38 cellular contexts compared by ENCODE assay signal in the genomic region with DNA sequence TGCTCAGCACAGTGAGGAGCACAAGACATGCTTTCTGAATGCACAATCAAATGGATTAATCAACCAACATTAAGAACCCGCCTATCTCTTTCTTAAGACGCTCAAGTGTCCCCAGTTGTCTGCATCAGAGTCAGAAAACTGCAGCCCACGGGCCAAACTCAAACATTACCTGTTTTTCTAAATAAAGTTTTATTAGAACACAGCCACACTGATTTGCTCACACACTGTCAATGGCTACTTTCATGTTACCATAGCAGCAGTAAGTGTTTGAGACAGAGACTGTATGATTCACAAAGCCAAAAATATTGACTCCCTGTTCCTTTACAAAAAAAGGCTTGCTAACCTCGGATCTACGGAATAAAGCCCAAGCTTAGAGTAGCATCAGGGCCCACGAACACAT. TPM values are rescaled to one million over a fixed set of nuclear protein-coding genes. Genes with fewer than 3 reads are reported as not detected.
"Had no signal": no experiment of that assay in that cellular context is flagged by ENCODE, and none has a peak within 500 bp of the region (broad histone marks: within the 10 kb centered on the region; RNA-seq: fewer than 3 reads in every experiment).

No MANE protein-coding gene starts in this region.

- H3K27ac ChIP-seq: ascending aorta, cardiac muscle cell, VCaP had no signal

- DNase-seq: activated B cell treated with CpG ODN at 0.5 μM for 24 hours; activated CD4-positive, alpha-beta memory T cell treated with anti-CD3 and anti-CD28 coated beads for 36 hours; activated CD4-positive, alpha-beta T cell treated with anti-CD3 and anti-CD28 coated beads for 4 hours; activated CD4-positive, alpha-beta T cell treated with anti-CD3 and anti-CD28 coated beads, Interleukin-2, amount 10 ng/mL, durations not matched to agents 24 days and 14 days; activated CD4-positive, alpha-beta T cell treated with anti-CD3 and anti-CD28 coated beads, Interleukin-2, amount 50 U/mL, for 1 hour; activated CD4-positive, alpha-beta T cell treated with anti-CD3 and anti-CD28 coated beads, Interleukin-2, amount 50 U/mL, for 4 hours; activated CD4-positive, CD25-positive, alpha-beta regulatory T cell treated with anti-CD3 and anti-CD28 coated beads, Interleukin-2, amount 50 U/mL, for 72 hours; activated CD8-positive, alpha-beta memory T cell treated with anti-CD3 and anti-CD28 coated beads, Interleukin-2, amount 10 ng/mL, durations not matched to agents 7 days and 5 days; activated CD8-positive, alpha-beta memory T cell treated with anti-CD3 and anti-CD28 coated beads, Interleukin-2, amount 50 U/mL, for 48 hours; activated CD8-positive, alpha-beta T cell treated with anti-CD3 and anti-CD28 coated beads for 36 hours; activated effector memory CD4-positive, alpha-beta T cell treated with Interleukin-2 at 50 U/mL for 16 hours; activated gamma-delta T cell; activated naive CD4-positive, alpha-beta T cell treated with anti-CD3 and anti-CD28 coated beads, Interleukin-2, amount 10 ng/mL, durations not matched to agents 7 days and 5 days; activated naive CD4-positive, alpha-beta T cell treated with Interleukin-2 at 50 U/mL for 16 hours; activated naive CD8-positive, alpha-beta T cell treated with anti-CD3 and anti-CD28 coated beads, Interleukin-2, amount 10 ng/mL, durations not matched to agents 7 days and 5 days; activated naive CD8-positive, alpha-beta T cell treated with anti-CD3 and anti-CD28 coated beads, Interleukin-2, amount 50 U/mL, for 24 hours; activated T-cell treated with anti-CD3 and anti-CD28 coated beads, Interleukin-2, amount 50 U/mL, for 24 hours; activated T-cell treated with anti-CD3 and anti-CD28 coated beads, Interleukin-2, amount 50 U/mL, for 48 hours; amygdala; anterior cingulate cortex; caudate nucleus; cerebellar nuclear complex; T-helper 1 cell; T-helper 2 cell; T-helper 9 cell had no signal

- H3K9me3 Mint-ChIP-seq: activated B cell treated with CpG ODN at 0.5 μM for 24 hours; activated CD4-positive, alpha-beta memory T cell treated with anti-CD3 and anti-CD28 coated beads for 36 hours; activated CD4-positive, alpha-beta T cell treated with anti-CD3 and anti-CD28 coated beads, Interleukin-2, amount 10 ng/mL, durations not matched to agents 24 days and 14 days; activated CD8-positive, alpha-beta T cell treated with anti-CD3 and anti-CD28 coated beads for 36 hours; activated naive CD4-positive, alpha-beta T cell treated with anti-CD3 and anti-CD28 coated beads, Interleukin-2, amount 10 ng/mL, durations not matched to agents 7 days and 5 days; activated naive CD4-positive, alpha-beta T cell treated with anti-CD3 and anti-CD28 coated beads, Interleukin-2, amount 50 U/mL, for 24 hours; activated naive CD8-positive, alpha-beta T cell treated with anti-CD3 and anti-CD28 coated beads, Interleukin-2, amount 10 ng/mL, durations not matched to agents 7 days and 5 days; activated naive CD8-positive, alpha-beta T cell treated with anti-CD3 and anti-CD28 coated beads, Interleukin-2, amount 50 U/mL, for 24 hours; activated T-cell treated with anti-CD3 and anti-CD28 coated beads, Interleukin-2, amount 50 U/mL, for 24 hours; activated T-helper 2 cell treated with anti-CD3 and anti-CD28 coated beads, Interferon-gamma antibody, Interleukin-2, Interleukin-4, amounts not matched to agents 10 μg/mL and 5 μg/mL and 100 μg/mL, durations not matched to agents 14 hours and 24 hours and 36 hours; central memory CD8-positive, alpha-beta T cell; T-helper 1 cell treated with Interleukin-12 subunit alpha and Interleukin-12 subunit beta and Interleukin-4 antibody, amounts not matched to agents 30 μg/mL and 1 μg/mL, for 36 hours; T-helper 2 cell treated with Interferon-gamma antibody and Interleukin-4, amounts not matched to agents 5 μg/mL and 100 μg/mL, for 36 hours had no signal

- H3K4me1 Mint-ChIP-seq: activated B cell treated with CpG ODN at 0.5 μM for 24 hours; activated CD4-positive, alpha-beta T cell treated with anti-CD3 and anti-CD28 coated beads, Interleukin-2, amount 10 ng/mL, durations not matched to agents 24 days and 14 days; activated CD8-positive, alpha-beta memory T cell treated with anti-CD3 and anti-CD28 coated beads, Interleukin-2, amount 10 ng/mL, durations not matched to agents 7 days and 5 days; activated naive CD4-positive, alpha-beta T cell treated with anti-CD3 and anti-CD28 coated beads, Interleukin-2, amount 10 ng/mL, durations not matched to agents 7 days and 5 days; activated naive CD4-positive, alpha-beta T cell treated with anti-CD3 and anti-CD28 coated beads, Interleukin-2, amount 50 U/mL, for 24 hours; activated naive CD8-positive, alpha-beta T cell treated with anti-CD3 and anti-CD28 coated beads, Interleukin-2, amount 10 ng/mL, durations not matched to agents 7 days and 5 days; activated naive CD8-positive, alpha-beta T cell treated with anti-CD3 and anti-CD28 coated beads, Interleukin-2, amount 50 U/mL, for 24 hours; central memory CD8-positive, alpha-beta T cell had no signal

- H3K4me1 ChIP-seq: ascending aorta had no signal

- H3K36me3 Mint-ChIP-seq: activated CD4-positive, alpha-beta memory T cell treated with anti-CD3 and anti-CD28 coated beads for 36 hours; activated CD8-positive, alpha-beta memory T cell treated with anti-CD3 and anti-CD28 coated beads, Interleukin-2, amount 10 ng/mL, durations not matched to agents 7 days and 5 days; activated naive CD4-positive, alpha-beta T cell treated with anti-CD3 and anti-CD28 coated beads, Interleukin-2, amount 10 ng/mL, durations not matched to agents 7 days and 5 days; activated naive CD4-positive, alpha-beta T cell treated with anti-CD3 and anti-CD28 coated beads, Interleukin-2, amount 50 U/mL, for 24 hours; activated naive CD8-positive, alpha-beta T cell; activated naive CD8-positive, alpha-beta T cell treated with anti-CD3 and anti-CD28 coated beads, Interleukin-2, amount 10 ng/mL, durations not matched to agents 7 days and 5 days; brain had no signal

- H3K27ac Mint-ChIP-seq: activated B cell treated with CpG ODN at 0.5 μM for 24 hours; activated CD4-positive, alpha-beta memory T cell treated with anti-CD3 and anti-CD28 coated beads for 36 hours; activated CD4-positive, alpha-beta T cell treated with anti-CD3 and anti-CD28 coated beads, Interleukin-2, amount 10 ng/mL, durations not matched to agents 24 days and 14 days; activated CD8-positive, alpha-beta memory T cell treated with anti-CD3 and anti-CD28 coated beads, Interleukin-2, amount 10 ng/mL, durations not matched to agents 7 days and 5 days; activated CD8-positive, alpha-beta T cell treated with anti-CD3 and anti-CD28 coated beads for 36 hours; activated naive CD4-positive, alpha-beta T cell treated with anti-CD3 and anti-CD28 coated beads, Interleukin-2, amount 10 ng/mL, durations not matched to agents 7 days and 5 days; activated naive CD4-positive, alpha-beta T cell treated with anti-CD3 and anti-CD28 coated beads, Interleukin-2, amount 50 U/mL, for 24 hours; activated naive CD8-positive, alpha-beta T cell; activated naive CD8-positive, alpha-beta T cell treated with anti-CD3 and anti-CD28 coated beads, Interleukin-2, amount 10 ng/mL, durations not matched to agents 7 days and 5 days; activated naive CD8-positive, alpha-beta T cell treated with anti-CD3 and anti-CD28 coated beads, Interleukin-2, amount 50 U/mL, for 24 hours; activated T-cell treated with anti-CD3 and anti-CD28 coated beads, Interleukin-2, amount 50 U/mL, for 24 hours; activated T-helper 2 cell treated with anti-CD3 and anti-CD28 coated beads, Interferon-gamma antibody, Interleukin-2, Interleukin-4, amounts not matched to agents 10 μg/mL and 5 μg/mL and 100 μg/mL, durations not matched to agents 14 hours and 24 hours and 36 hours; brain; T-helper 1 cell treated with Interleukin-12 subunit alpha and Interleukin-12 subunit beta and Interleukin-4 antibody, amounts not matched to agents 30 μg/mL and 1 μg/mL, for 36 hours; T-helper 2 cell treated with Interferon-gamma antibody and Interleukin-4, amounts not matched to agents 5 μg/mL and 100 μg/mL, for 36 hours had no signal

- H3K36me3 ChIP-seq: ascending aorta, cardiac muscle cell had no signal

- H3K4me3 ChIP-seq: ascending aorta, cardiac muscle cell had no signal

- H3K27me3 ChIP-seq: ascending aorta, cardiac muscle cell had no signal

- FAIRE-seq: TTC549 had no signal

- H3K9me3 ChIP-seq: ascending aorta had no signal

- H3K27me3 Mint-ChIP-seq: activated CD4-positive, alpha-beta T cell treated with anti-CD3 and anti-CD28 coated beads, Interleukin-2, amount 10 ng/mL, durations not matched to agents 24 days and 14 days; activated CD8-positive, alpha-beta memory T cell treated with anti-CD3 and anti-CD28 coated beads, Interleukin-2, amount 10 ng/mL, durations not matched to agents 7 days and 5 days; activated naive CD8-positive, alpha-beta T cell treated with anti-CD3 and anti-CD28 coated beads, Interleukin-2, amount 10 ng/mL, durations not matched to agents 7 days and 5 days; activated naive CD8-positive, alpha-beta T cell treated with anti-CD3 and anti-CD28 coated beads, Interleukin-2, amount 50 U/mL, for 24 hours had no signal

- H3K4me3 Mint-ChIP-seq: activated B cell treated with CpG ODN at 0.5 μM for 24 hours; activated CD4-positive, alpha-beta memory T cell treated with anti-CD3 and anti-CD28 coated beads for 36 hours; activated CD4-positive, alpha-beta T cell treated with anti-CD3 and anti-CD28 coated beads, Interleukin-2, amount 10 ng/mL, durations not matched to agents 24 days and 14 days; activated CD8-positive, alpha-beta memory T cell treated with anti-CD3 and anti-CD28 coated beads, Interleukin-2, amount 10 ng/mL, durations not matched to agents 7 days and 5 days; activated CD8-positive, alpha-beta T cell treated with anti-CD3 and anti-CD28 coated beads for 36 hours; activated naive CD4-positive, alpha-beta T cell treated with anti-CD3 and anti-CD28 coated beads, Interleukin-2, amount 10 ng/mL, durations not matched to agents 7 days and 5 days; activated naive CD4-positive, alpha-beta T cell treated with anti-CD3 and anti-CD28 coated beads, Interleukin-2, amount 50 U/mL, for 24 hours; activated naive CD8-positive, alpha-beta T cell; activated naive CD8-positive, alpha-beta T cell treated with anti-CD3 and anti-CD28 coated beads, Interleukin-2, amount 10 ng/mL, durations not matched to agents 7 days and 5 days; activated naive CD8-positive, alpha-beta T cell treated with anti-CD3 and anti-CD28 coated beads, Interleukin-2, amount 50 U/mL, for 24 hours; activated T-cell treated with anti-CD3 and anti-CD28 coated beads, Interleukin-2, amount 50 U/mL, for 24 hours; brain; central memory CD8-positive, alpha-beta T cell; T-helper 1 cell treated with Interleukin-12 subunit alpha and Interleukin-12 subunit beta and Interleukin-4 antibody, amounts not matched to agents 30 μg/mL and 1 μg/mL, for 36 hours; T-helper 2 cell treated with Interferon-gamma antibody and Interleukin-4, amounts not matched to agents 5 μg/mL and 100 μg/mL, for 36 hours had no signal

- ATAC-seq: activated CD8-positive, alpha-beta memory T cell treated with anti-CD3 and anti-CD28 coated beads, Interleukin-2, amount 10 ng/mL, durations not matched to agents 7 days and 5 days; activated CD8-positive, alpha-beta T cell treated with anti-CD3 and anti-CD28 coated beads for 36 hours; activated naive CD8-positive, alpha-beta T cell treated with anti-CD3 and anti-CD28 coated beads, Interleukin-2, amount 50 U/mL, for 24 hours had no signal

RNA-seq across cellular contexts. Expression of a gene that starts 49.0 kb away (rescaled TPM):
- total RNA-seq: activated B cell treated with CpG ODN at 0.5 μM for 24 hours; activated CD4-positive, alpha-beta memory T cell treated with anti-CD3 and anti-CD28 coated beads for 36 hours; activated CD4-positive, alpha-beta T cell treated with anti-CD3 and anti-CD28 coated beads, Interleukin-2, amount 10 ng/mL, durations not matched to agents 24 days and 14 days; activated CD8-positive, alpha-beta memory T cell treated with anti-CD3 and anti-CD28 coated beads, Interleukin-2, amount 10 ng/mL, durations not matched to agents 7 days and 5 days; activated CD8-positive, alpha-beta T cell treated with anti-CD3 and anti-CD28 coated beads for 36 hours; activated naive CD8-positive, alpha-beta T cell treated with anti-CD3 and anti-CD28 coated beads, Interleukin-2, amount 10 ng/mL, durations not matched to agents 7 days and 5 days; activated T-helper 2 cell treated with anti-CD3 and anti-CD28 coated beads, Interferon-gamma antibody, Interleukin-2, Interleukin-4, amounts not matched to agents 10 μg/mL and 5 μg/mL and 100 μg/mL, durations not matched to agents 14 hours and 24 hours and 36 hours; ascending aorta; bronchial epithelial cell; cardiac muscle cell; chondrocyte had no signal
- polyA plus RNA-seq: cardiac muscle cell had no signal
